9 cellular contexts compared by ENCODE assay signal in the genomic region with DNA sequence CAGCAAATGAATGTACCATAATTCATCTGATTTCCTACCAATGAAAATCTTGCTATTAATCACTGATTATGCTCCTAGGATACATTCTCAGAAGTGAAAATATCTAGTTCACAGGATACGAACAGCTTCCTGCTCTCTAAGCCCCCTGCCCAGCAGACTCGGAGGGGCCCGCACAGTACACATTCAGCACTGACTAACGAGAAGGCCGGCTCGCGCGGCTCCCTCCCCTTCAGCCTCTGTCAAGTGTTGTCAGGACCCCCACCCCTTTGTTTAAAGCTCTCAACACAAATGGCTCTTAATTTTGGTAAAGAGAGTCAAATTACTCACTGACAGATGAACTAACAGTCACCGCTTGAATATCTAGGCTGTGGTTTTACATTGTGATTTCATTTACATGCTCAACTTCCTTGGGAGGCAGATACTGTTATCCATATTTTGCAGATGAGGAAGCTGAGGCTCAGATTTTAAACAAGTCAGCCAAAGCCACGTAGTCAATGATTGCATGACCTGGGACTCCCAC.
DNase-seq lines count a peak whose midpoint lies in the region; ATAC-seq and TF ChIP-seq lines count a peak whose summit lies in the region.
"Had no signal": no experiment of that assay in that cellular context is flagged by ENCODE, and none has a peak within 500 bp of the region (broad histone marks: within the 10 kb centered on the region; RNA-seq: fewer than 3 reads in every experiment).

No MANE protein-coding gene starts in this region.

- H3K27me3 Mint-ChIP-seq in activated CD4-positive, alpha-beta T cell treated with anti-CD3 and anti-CD28 coated beads, Interleukin-2, amount 10 ng/mL, durations not matched to agents 7 days and 5 days = no peaks in the 10 kb centered on the region
- H3K27me3 Mint-ChIP-seq in T-cell = no peaks in the 10 kb centered on the region
- H3K27me3 Mint-ChIP-seq: activated naive CD8-positive, alpha-beta T cell had no signal

- no peaks in the 10 kb centered on the region for H3K79me2 ChIP-seq in fibroblast of lung (ENCODE audit: control insufficient read depth, insufficient read depth, low read length)

- H3K36me3 ChIP-seq in fibroblast of lung (ENCODE audit: control insufficient read depth, insufficient read depth, low read length) = peaks cover 14% of the 10 kb centered on the region

- no peak overlapping the region for H3K9ac ChIP-seq in fibroblast of lung (ENCODE audit: insufficient read depth, low read length)

- ATAC-seq in T-cell (replicated peaks in 1 of 4) = no peak
- ATAC-seq in stimulated activated effector memory CD8-positive, alpha-beta T cell treated with anti-CD3 and anti-CD28 coated beads, Interleukin-12 subunit alpha, Interleukin-12 subunit beta, amount 100 ng/mL, for 72 hours = peak; percentile 11
- no peak for ATAC-seq in GM21576 (IDR thresholded peaks at IDR 0.05; ENCODE audit: unreplicated experiment)
- ATAC-seq in GM21529 (IDR thresholded peaks at IDR 0.05; ENCODE audit: unreplicated experiment) = no peak

- peaks cover 47% of the 10 kb centered on the region for H3K36me3 Mint-ChIP-seq in activated CD4-positive, alpha-beta T cell treated with anti-CD3 and anti-CD28 coated beads, Interleukin-2, amount 10 ng/mL, durations not matched to agents 7 days and 5 days (ENCODE audit: low read depth)
- peaks cover 62% of the 10 kb centered on the region for H3K36me3 Mint-ChIP-seq in T-cell
- peaks cover 96% of the 10 kb centered on the region for H3K36me3 Mint-ChIP-seq in stimulated activated effector memory CD8-positive, alpha-beta T cell treated with anti-CD3 and anti-CD28 coated beads, Interleukin-12 subunit alpha, Interleukin-12 subunit beta, amount 100 ng/mL, for 72 hours

- peak overlapping the region; percentile 88 for H3K27ac Mint-ChIP-seq in activated CD4-positive, alpha-beta T cell treated with anti-CD3 and anti-CD28 coated beads, Interleukin-2, amount 10 ng/mL, durations not matched to agents 7 days and 5 days
- H3K27ac Mint-ChIP-seq in T-cell = peak overlapping the region; percentile 88
- peak overlapping the region; percentile 97 for H3K27ac Mint-ChIP-seq in stimulated activated effector memory CD8-positive, alpha-beta T cell treated with anti-CD3 and anti-CD28 coated beads, Interleukin-12 subunit alpha, Interleukin-12 subunit beta, amount 100 ng/mL, for 72 hours
- H3K27ac Mint-ChIP-seq: activated naive CD8-positive, alpha-beta T cell had no signal

- H3K4me3 ChIP-seq in fibroblast of lung (replicated peaks in 1 of 4; ENCODE audit: control extremely low read depth in 1 of 4, insufficient read depth in 1 of 4, low read depth in 3 of 4, low read length in 4 of 4) = no peak overlapping the region

- no peaks in the 10 kb centered on the region for H3K4me1 ChIP-seq in fibroblast of lung (ENCODE audit: control insufficient read depth, extremely low read depth, insufficient read depth, low read length)

- H3K27ac ChIP-seq in fibroblast of lung (ENCODE audit: insufficient read depth, low read length) = no peak overlapping the region

- POLR2A ChIA-PET in activated CD4-positive, alpha-beta T cell treated with anti-CD3 and anti-CD28 coated beads, Interleukin-2, amount 10 ng/mL, durations not matched to agents 7 days and 5 days (lab: Charles Lee) = interaction anchor here (0.6 kb wide), 1 partner anchor 17 kb away, joined by 3 read pairs; no protein-coding TSS in a partner anchor
- POLR2A ChIA-PET in T-cell (lab: Charles Lee) = interaction anchor here (0.5 to 2.4 kb wide), 7 partner anchors 11 to 116 kb away, joined by 3 to 9 read pairs (median 4); no protein-coding TSS in a partner anchor

- peaks cover 51% of the 10 kb centered on the region for H3K4me1 Mint-ChIP-seq in activated CD4-positive, alpha-beta T cell treated with anti-CD3 and anti-CD28 coated beads, Interleukin-2, amount 10 ng/mL, durations not matched to agents 7 days and 5 days
- H3K4me1 Mint-ChIP-seq in T-cell = peaks cover 12 to 47% (median 45%) of the 10 kb centered on the region in 3 donors
- H3K4me1 Mint-ChIP-seq in stimulated activated effector memory CD8-positive, alpha-beta T cell treated with anti-CD3 and anti-CD28 coated beads, Interleukin-12 subunit alpha, Interleukin-12 subunit beta, amount 100 ng/mL, for 72 hours = peaks cover 77% of the 10 kb centered on the region

- H3K27me3 ChIP-seq in fibroblast of lung (ENCODE audit: control insufficient read depth, insufficient read depth, low read length) = no peaks in the 10 kb centered on the region

- CTCF ChIA-PET in activated CD4-positive, alpha-beta T cell treated with anti-CD3 and anti-CD28 coated beads, Interleukin-2, amount 10 ng/mL, durations not matched to agents 7 days and 5 days (lab: Charles Lee) = interaction anchor here (1.9 to 3.0 kb wide), 3 partner anchors 15 to 92 kb away, joined by 5 to 14 read pairs (median 6); no protein-coding TSS in a partner anchor
- CTCF ChIA-PET in T-cell (lab: Charles Lee) = interaction anchor here in 1 of 2 donors (0.6 to 1.8 kb wide), 7 partner anchors 17 to 435 kb away, joined by 3 to 5 read pairs (median 3); no protein-coding TSS in a partner anchor

- peak overlapping the region; percentile 30 for H3K4me3 Mint-ChIP-seq in activated CD4-positive, alpha-beta T cell treated with anti-CD3 and anti-CD28 coated beads, Interleukin-2, amount 10 ng/mL, durations not matched to agents 7 days and 5 days
- H3K4me3 Mint-ChIP-seq in T-cell = peak overlapping the region; percentile 23 to 42 (median 31)
- peak overlapping the region; percentile 72 for H3K4me3 Mint-ChIP-seq in stimulated activated effector memory CD8-positive, alpha-beta T cell treated with anti-CD3 and anti-CD28 coated beads, Interleukin-12 subunit alpha, Interleukin-12 subunit beta, amount 100 ng/mL, for 72 hours
- H3K4me3 Mint-ChIP-seq: activated naive CD8-positive, alpha-beta T cell had no signal

- DNase-seq in activated CD4-positive, alpha-beta T cell treated with anti-CD3 and anti-CD28 coated beads, Interleukin-2, amount 10 ng/mL, durations not matched to agents 7 days and 5 days = no peak
- no peak for DNase-seq in activated CD4-positive, alpha-beta T cell treated with anti-CD3 and anti-CD28 coated beads, Interleukin-2, amount 50 U/mL, for 1 hour
- DNase-seq in T-cell = no peak
- peak; percentile 56 to 95 for DNase-seq in fibroblast of lung (ENCODE audit: low read depth in 2 of 2)
- DNase-seq in stimulated activated effector memory CD8-positive, alpha-beta T cell treated with anti-CD3 and anti-CD28 coated beads, Interleukin-12 subunit alpha, Interleukin-12 subunit beta, amount 100 ng/mL, for 72 hours (ENCODE audit: low spot score in 2 of 2) = no peak
- no peak for DNase-seq in GM20000 (ENCODE audit: low spot score)

- H2AFZ ChIP-seq in fibroblast of lung (ENCODE audit: low read length) = no peak overlapping the region

- no peak overlapping the region for H3K4me2 ChIP-seq in fibroblast of lung (ENCODE audit: extremely low read depth, insufficient read depth, low read length)

- no peaks in the 10 kb centered on the region for H3K9me3 ChIP-seq in fibroblast of lung (ENCODE audit: control insufficient read depth, insufficient read depth, low read depth, low read length)

- no peaks in the 10 kb centered on the region for H3K9me3 Mint-ChIP-seq in activated CD4-positive, alpha-beta T cell treated with anti-CD3 and anti-CD28 coated beads, Interleukin-2, amount 10 ng/mL, durations not matched to agents 7 days and 5 days
- no peaks in the 10 kb centered on the region for H3K9me3 Mint-ChIP-seq in T-cell
- no peaks in the 10 kb centered on the region for H3K9me3 Mint-ChIP-seq in stimulated activated effector memory CD8-positive, alpha-beta T cell treated with anti-CD3 and anti-CD28 coated beads, Interleukin-12 subunit alpha, Interleukin-12 subunit beta, amount 100 ng/mL, for 72 hours

- TF ChIP-seq CTCF in fibroblast of lung (conservative IDR thresholded peaks at IDR 0.05 in 1 of 2, IDR thresholded peaks at IDR 0.05 in 1 of 2; ENCODE audit: low read depth in 1 of 2, low read length in 2 of 2) (no peak), GM20000 (IDR thresholded peaks at IDR 0.05; ENCODE audit: extremely low read depth, missing control alignments) (no peak)

- H4K20me1 ChIP-seq in fibroblast of lung (ENCODE audit: control insufficient read depth, extremely low read depth, insufficient read depth, low read length) = no peaks in the 10 kb centered on the region

Comparison
In these comparisons a context has a peak if more than half of its experiments do, and no peak if none do; other contexts are left out.
1. DNase-seq: peak in fibroblast of lung (2 of 2); none in activated CD4-positive, alpha-beta T cell treated with anti-CD3 and anti-CD28 coated beads, Interleukin-2, amount 10 ng/mL, durations not matched to agents 7 days and 5 days (single experiment), activated CD4-positive, alpha-beta T cell treated with anti-CD3 and anti-CD28 coated beads, Interleukin-2, amount 50 U/mL, for 1 hour (single experiment), T-cell (0 of 34), stimulated activated effector memory CD8-positive, alpha-beta T cell treated with anti-CD3 and anti-CD28 coated beads, Interleukin-12 subunit alpha, Interleukin-12 subunit beta, amount 100 ng/mL, for 72 hours (0 of 2) and GM20000 (single experiment).
2. Peak in every context shown above with its lines, with median percentiles within 50 percentile points of each other: H3K27ac Mint-ChIP-seq and H3K4me3 Mint-ChIP-seq.